In genomic region chr12:8084351-8084750, GRCh38 we compare ENCODE assay signal across 1 cellular context.
TF ChIP-seq lines count a peak whose summit lies in the region.

No MANE protein-coding gene starts in this region.

TF ChIP-seq in HEK293, 187 proteins besides CTCF, POLR2A, EP300 and RAD21:
- TF ChIP-seq SCRT1 (tag by site-specific recombination; IDR thresholded peaks at IDR 0.05; ENCODE audit: borderline replicate concordance) (0 out of 2 replicates have a peak, but pooled peaks have one; percentile 57), SCRT2 (tag by site-specific recombination; IDR thresholded peaks at IDR 0.05) (peak; percentile 67), ZNF18 (tag by site-specific recombination; IDR thresholded peaks at IDR 0.05) (peak; percentile 80)
